In genomic region chr6:72740135-72740534, GRCh38 we compare ENCODE assay signal across 10 cellular contexts.
DNase-seq lines count a peak whose midpoint lies in the region; ATAC-seq and FAIRE-seq lines count a peak whose summit lies in the region.
"Had no signal": no experiment of that assay in that cellular context is flagged by ENCODE, and none has a peak within 500 bp of the region (broad histone marks: within the 10 kb centered on the region; RNA-seq: fewer than 3 reads in every experiment).

No MANE protein-coding gene starts in this region.

- H3K4me1 ChIP-seq in trophoblast cell (ENCODE audit: control insufficient read depth in 1 of 2, insufficient read depth in 2 of 2, low read length in 2 of 2), result no peaks in the 10 kb centered on the region

- no peak overlapping the region for H3K27ac ChIP-seq in trophoblast cell (ENCODE audit: low read depth, low read length)

- H2BK120ac ChIP-seq in trophoblast cell (ENCODE audit: insufficient read depth, low read length, poor library complexity), result no peak overlapping the region

- no peaks in the 10 kb centered on the region for H3K79me1 ChIP-seq in trophoblast cell (ENCODE audit: low read length)

- no peak overlapping the region for H2BK5ac ChIP-seq in trophoblast cell (ENCODE audit: low read depth, low read length, poor library complexity)

- H4K8ac ChIP-seq in trophoblast cell (ENCODE audit: low read depth, low read length), result no peak overlapping the region

- no peak overlapping the region for H3K18ac ChIP-seq in trophoblast cell (ENCODE audit: low read length)

- peak; percentile 73 for ATAC-seq in GM19468 (IDR thresholded peaks at IDR 0.05; ENCODE audit: extremely low read depth, unreplicated experiment)
- peak; percentile 83 for ATAC-seq in HG03095 (IDR thresholded peaks at IDR 0.05; ENCODE audit: unreplicated experiment)

- no peaks in the 10 kb centered on the region for H3K79me2 ChIP-seq in trophoblast cell (ENCODE audit: control insufficient read depth, insufficient read depth, low read length, poor library complexity)

- DNase-seq in GM18507 (ENCODE audit: extremely low spot score, insufficient read length, low read depth), result peak; percentile 29
- DNase-seq in amniotic epithelial cell (ENCODE audit: low read depth), result peak; percentile 16
- no peak for DNase-seq in globus pallidus (ENCODE audit: low spot score)
- DNase-seq in activated CD4-positive, alpha-beta T cell treated with anti-CD3 and anti-CD28 coated beads, Interleukin-2, amount 50 U/mL, for 4 hours, result no peak
- DNase-seq in trophoblast cell, result no peak
- DNase-seq in SHP77 treated with DMSO at 0.1 percent for 48 hours (lab: John Stamatoyannopoulos, UW), result no peak
- DNase-seq: activated effector memory CD4-positive, alpha-beta T cell treated with Interleukin-2 at 50 U/mL for 16 hours; Right ventricle myocardium superior had no signal

- H3K27me3 ChIP-seq in trophoblast cell (ENCODE audit: insufficient read depth, low read length), result no peaks in the 10 kb centered on the region

- H3K9ac ChIP-seq in trophoblast cell (ENCODE audit: low read length), result no peak overlapping the region

- no peak overlapping the region for H2AFZ ChIP-seq in trophoblast cell (ENCODE audit: insufficient read depth, low read length, poor library complexity)

- H3K4me2 ChIP-seq in trophoblast cell (ENCODE audit: low read length), result no peak overlapping the region

- no peak overlapping the region for H3K4me3 ChIP-seq in trophoblast cell (ENCODE audit: low read depth, low read length)

- no peak overlapping the region for H2AK5ac ChIP-seq in trophoblast cell (ENCODE audit: low read length)

- FAIRE-seq in GM18507 (lab: Jason Lieb, UNC), result peak; percentile 99

- no peak overlapping the region for H4K91ac ChIP-seq in trophoblast cell (ENCODE audit: low read depth, low read length)

- H4K12ac ChIP-seq in trophoblast cell (ENCODE audit: low read depth, low read length), result no peak overlapping the region

- H3K36me3 ChIP-seq in trophoblast cell (ENCODE audit: control insufficient read depth in 1 of 2, insufficient read depth in 2 of 2, low read length in 2 of 2), result no peaks in the 10 kb centered on the region

- no peak overlapping the region for H3K23ac ChIP-seq in trophoblast cell (ENCODE audit: low read length)

- H3K14ac ChIP-seq in trophoblast cell (ENCODE audit: low read length), result no peak overlapping the region

- H3K4ac ChIP-seq in trophoblast cell (ENCODE audit: low read depth, low read length), result no peak overlapping the region

- WGBS in trophoblast cell (ENCODE audit: extremely low coverage, insufficient coverage, insufficient read length), result no CpG with 5 or more reads among the region's 2 CpGs

- no peaks in the 10 kb centered on the region for H3K9me3 ChIP-seq in trophoblast cell (ENCODE audit: insufficient read depth, low read depth, low read length)

- H2BK12ac ChIP-seq in trophoblast cell (ENCODE audit: low read length), result no peak overlapping the region

Comparison
In these comparisons a context has a peak if more than half of its experiments do, and no peak if none do; other contexts are left out.
1. DNase-seq: peak in GM18507 (single experiment) and amniotic epithelial cell (single experiment); none in globus pallidus (single experiment), activated CD4-positive, alpha-beta T cell treated with anti-CD3 and anti-CD28 coated beads, Interleukin-2, amount 50 U/mL, for 4 hours (0 of 2), trophoblast cell (0 of 2) and SHP77 treated with DMSO at 0.1 percent for 48 hours (single experiment).